In the genomic region with DNA sequence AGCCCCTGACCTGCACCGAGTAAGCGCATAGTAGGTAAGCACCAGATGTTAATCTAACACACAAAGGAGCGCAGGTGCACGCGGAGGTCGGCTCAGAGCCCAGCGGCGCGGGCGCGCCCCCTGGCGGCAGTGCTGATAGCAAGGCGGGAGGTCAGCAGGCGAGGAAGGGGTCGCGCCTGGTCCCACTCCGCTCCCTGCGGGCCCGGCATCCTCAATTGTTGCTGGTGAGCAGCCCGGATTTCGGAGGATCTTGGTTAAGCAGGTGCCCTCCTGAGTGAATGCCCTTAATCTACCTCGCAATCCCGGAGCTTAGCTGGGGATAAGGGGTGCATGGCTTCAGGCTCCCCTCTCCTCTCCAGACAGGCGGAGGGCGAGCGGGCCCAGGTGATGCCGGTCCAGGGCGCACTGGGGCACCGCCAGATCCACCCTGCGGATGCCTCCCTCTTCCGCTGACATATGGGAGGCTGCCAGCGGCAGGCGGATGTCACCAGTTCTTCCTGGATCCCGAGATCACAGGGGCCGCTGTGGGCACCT, we compare ENCODE assay signal across 9 cellular contexts. TPM values are rescaled to one million over a fixed set of nuclear protein-coding genes. Genes with fewer than 3 reads are reported as not detected.
DNase-seq lines count a peak whose midpoint lies in the region; ATAC-seq and TF ChIP-seq lines count a peak whose summit lies in the region.
"Had no signal": no experiment of that assay in that cellular context is flagged by ENCODE, and none has a peak within 500 bp of the region (broad histone marks: within the 10 kb centered on the region; RNA-seq: fewer than 3 reads in every experiment).

No MANE protein-coding gene starts in this region.

- H3K9me2 ChIP-seq in OCI-LY7 (ENCODE audit: insufficient read depth, low read length) = no peaks in the 10 kb centered on the region

- H3K27ac ChIP-seq in OCI-LY7 (ENCODE audit: low read depth, low read length, poor library complexity, severe bottlenecking) (no peak overlapping the region), colonic mucosa (no peak overlapping the region), prostate gland (no peak overlapping the region)

- in situ Hi-C loops in GM13976 (cut with MboI; ENCODE audit: low sequenced_read_pairs, unreplicated experiment) = no loop called here

- peaks cover 12% of the 10 kb centered on the region for H3K4me1 ChIP-seq in OCI-LY7 (ENCODE audit: insufficient read depth, low read length, poor library complexity, severe bottlenecking)
- H3K4me1 ChIP-seq in colonic mucosa = peaks cover 6% of the 10 kb centered on the region
- peaks cover 5% of the 10 kb centered on the region for H3K4me1 ChIP-seq in prostate gland (replicated peaks)

- TF ChIP-seq POLR2A in prostate gland (IDR thresholded peaks at IDR 0.05) = no peak

- no peaks in the 10 kb centered on the region for H3K36me3 ChIP-seq in OCI-LY7 (ENCODE audit: insufficient read depth, low read length)
- no peaks in the 10 kb centered on the region for H3K36me3 ChIP-seq in colonic mucosa
- H3K36me3 ChIP-seq in prostate gland = no peaks in the 10 kb centered on the region

- intact Hi-C loops in OCI-LY7 (cut with micrococcal nuclease; ENCODE audit: unreplicated experiment) = no loop called here
- intact Hi-C loops in colonic mucosa (cut with DNase I) = loop anchor here (5.0 kb wide), 1 partner anchor 40 kb away; no protein-coding TSS in a partner anchor
- intact Hi-C loops in prostate gland (cut with DNase I) = no loop called here

- H3K9ac ChIP-seq in colonic mucosa (ENCODE audit: low read depth in 2 of 2, low read length in 2 of 2) = no peak overlapping the region

- peak; percentile 69 for TF ChIP-seq CTCF in GM13976 (IDR thresholded peaks at IDR 0.05; ENCODE audit: borderline replicate concordance, control extremely low read depth, extremely low read depth, insufficient read depth, missing control alignments)
- peak; percentile 94 for TF ChIP-seq CTCF in OCI-LY7 (conservative IDR thresholded peaks at IDR 0.05; ENCODE audit: low read length)
- TF ChIP-seq CTCF in colonic mucosa (IDR thresholded peaks at IDR 0.05) = peak; percentile 53
- TF ChIP-seq CTCF in prostate gland (IDR thresholded peaks at IDR 0.05) = peak in 3 of 4 experiments; percentile 27 to 55 (median 52)

- H3K9me3 ChIP-seq in OCI-LY7 (ENCODE audit: low read length) (no peaks in the 10 kb centered on the region), colonic mucosa (no peaks in the 10 kb centered on the region), prostate gland (no peaks in the 10 kb centered on the region)

- POLR2A ChIA-PET in OCI-LY7 (lab: Charles Lee) = no interaction called here

- H3K27me3 ChIP-seq in colonic mucosa (peaks cover 52% of the 10 kb centered on the region), prostate gland (replicated peaks; ENCODE audit: insufficient read depth) (peaks cover 7% of the 10 kb centered on the region)

- H3K4me2 ChIP-seq in OCI-LY7 (ENCODE audit: low read length) = no peak overlapping the region

- H4K20me1 ChIP-seq in OCI-LY7 (ENCODE audit: insufficient read depth, low read length) = no peaks in the 10 kb centered on the region

- H3K79me2 ChIP-seq in OCI-LY7 (ENCODE audit: insufficient read depth, low read depth, low read length) = no peaks in the 10 kb centered on the region

- no peak overlapping the region for H2AFZ ChIP-seq in OCI-LY7 (ENCODE audit: low read length)

- 21% methylated on average over 33 of the region's 35 CpGs for WGBS in prostate gland

- DNase-seq in GM13976 (ENCODE audit: low spot score) (peak; percentile 70), OCI-LY7 (ENCODE audit: low spot score) (peak; percentile 49), colonic mucosa (peak; percentile 23), prostate gland (ENCODE audit: low spot score) (no peak), hypothalamus (lab: John Stamatoyannopoulos, UW) (no peak), retina (no peak)

- CTCF ChIA-PET in OCI-LY7 (lab: Charles Lee; ENCODE audit: unreplicated experiment) = no interaction called here

- ATAC-seq in GM19455 (IDR thresholded peaks at IDR 0.05; ENCODE audit: unreplicated experiment) (no peak), GM19463 (IDR thresholded peaks at IDR 0.05; ENCODE audit: unreplicated experiment) (no peak)

- H3K4me3 ChIP-seq in OCI-LY7 (ENCODE audit: low read depth, low read length, poor library complexity, severe bottlenecking) (no peak overlapping the region), colonic mucosa (no peak overlapping the region), prostate gland (no peak overlapping the region)

- no TSS peak for BruUV-seq in OCI-LY7 (replicated peaks; lab: Mats Ljungman, UMichigan)

RNA-seq across cellular contexts. Expression of gene WNT3, which starts 4.0 kb away (rescaled TPM):
- total RNA-seq in OCI-LY7 (2014; rRNA removed; shearing (Covaris generic)) = 4.9 and 5.6 TPM in 2 replicates
- total RNA-seq in OCI-LY7 (2022) (5.1 and 5.5 TPM in 2 replicates), colonic mucosa (1 to 10 TPM in 1 of 2 donors, under 1 TPM in 1; 0.64 to 1.0 TPM), prostate gland (1 to 10 TPM; 2.0 to 7.7 TPM)

RNA-seq across cellular contexts. Expression of gene WNT9B, which starts 28.9 kb away (rescaled TPM):
- not detected in 2 replicates for total RNA-seq in OCI-LY7 (2014; rRNA removed; shearing (Covaris generic))
- total RNA-seq in OCI-LY7 (2022) (not detected in 2 replicates), colonic mucosa (not detected), prostate gland (1 to 10 TPM in 1 of 2 donors, under 1 TPM in 1; 0.85 to 1.5 TPM)
- total RNA-seq: HT1080 had no signal

Comparison
In these comparisons a context has a peak if more than half of its experiments do, and no peak if none do; other contexts are left out.
1. DNase-seq: peak in GM13976 (single experiment), OCI-LY7 (single experiment) and colonic mucosa (single experiment); none in prostate gland (single experiment), hypothalamus (0 of 51) and retina (single experiment).
2. Peak in every context shown above with its lines, with median percentiles within 50 percentile points of each other: CTCF ChIP-seq.